In the genomic region with DNA sequence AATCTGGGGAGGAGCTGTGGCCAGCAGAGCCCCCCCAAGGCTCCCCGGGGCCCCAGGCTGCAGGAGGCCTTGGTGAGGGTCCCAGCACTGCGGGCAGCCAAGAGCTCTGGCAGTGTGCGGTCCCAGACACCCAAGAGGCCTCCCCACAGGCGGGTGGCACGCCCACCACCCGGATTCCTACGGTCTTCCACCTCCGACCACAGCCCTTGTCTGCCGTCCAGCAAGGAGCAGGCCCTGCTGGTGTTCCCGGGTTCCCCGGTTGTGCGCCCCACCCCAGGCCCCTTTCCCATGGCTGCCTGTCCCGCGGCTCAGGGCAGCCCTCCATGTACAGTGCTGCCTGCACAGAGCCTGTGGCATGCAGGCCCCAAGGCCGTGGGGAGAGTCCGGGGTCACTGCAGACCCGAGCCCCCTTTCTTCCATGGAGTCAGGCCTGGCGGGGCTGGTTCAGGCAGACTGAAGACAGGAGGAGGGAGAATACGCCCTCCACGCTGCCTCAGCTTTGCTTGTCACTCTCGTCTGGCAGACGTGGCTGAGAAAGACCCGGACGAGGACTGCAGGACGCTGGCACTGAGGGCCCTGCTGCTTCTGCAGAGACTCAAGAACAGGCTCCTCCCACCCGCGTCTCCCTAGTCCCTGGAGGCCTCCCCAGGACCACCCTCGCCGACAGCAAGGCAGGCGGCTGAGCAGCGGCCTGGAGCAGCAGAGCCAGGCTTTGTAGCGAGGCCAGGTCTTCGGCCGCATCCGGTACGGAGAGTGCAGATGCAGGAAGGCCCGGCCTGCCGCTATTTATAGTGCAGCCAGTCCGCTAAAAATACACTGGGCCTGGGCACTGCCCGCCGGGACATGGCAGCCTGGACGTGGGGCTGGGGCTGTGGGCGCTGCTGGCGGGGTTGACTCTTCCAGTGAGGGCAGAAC, we compare ENCODE assay signal across 17 cellular contexts. TPM values are rescaled to one million over a fixed set of nuclear protein-coding genes. Genes with fewer than 3 reads are reported as not detected.
DNase-seq lines count a peak whose midpoint lies in the region; ATAC-seq and TF ChIP-seq lines count a peak whose summit lies in the region.
"Had no signal": no experiment of that assay in that cellular context is flagged by ENCODE, and none has a peak within 500 bp of the region (broad histone marks: within the 10 kb centered on the region; RNA-seq: fewer than 3 reads in every experiment).

No MANE protein-coding gene starts in this region.

- H3K27ac Mint-ChIP-seq in natural killer cell, result no peak overlapping the region
- H3K27ac Mint-ChIP-seq: activated CD8-positive, alpha-beta memory T cell treated with anti-CD3 and anti-CD28 coated beads, Interleukin-2, amount 10 ng/mL, durations not matched to agents 7 days and 5 days; T-helper 1 cell treated with Interleukin-12 subunit alpha and Interleukin-12 subunit beta and Interleukin-4 antibody, amounts not matched to agents 30 μg/mL and 1 μg/mL, for 36 hours had no signal

- H3K36me3 ChIP-seq in uterus, result no peaks in the 10 kb centered on the region

- no peak overlapping the region for H3K4me3 ChIP-seq in uterus

- no peaks in the 10 kb centered on the region for H3K4me1 ChIP-seq in uterus

- intact Hi-C loops in cardiac septum (cut with DNase I), result loop anchor here (2.0 to 5.0 kb wide), 2 partner anchors 23 to 43 kb away; a partner anchor contains a TSS
- intact Hi-C loops in uterus (cut with DNase I; ENCODE audit: low total_unique reads), result no loop called here
- intact Hi-C loops in natural killer cell (cut with micrococcal nuclease), result no loop called here

- peaks cover 0 to 5% of the 10 kb centered on the region in 2 donors for H3K4me1 Mint-ChIP-seq in natural killer cell
- H3K4me1 Mint-ChIP-seq: activated CD8-positive, alpha-beta memory T cell treated with anti-CD3 and anti-CD28 coated beads, Interleukin-2, amount 10 ng/mL, durations not matched to agents 7 days and 5 days had no signal

- no peaks in the 10 kb centered on the region for H3K27me3 Mint-ChIP-seq in natural killer cell (ENCODE audit: low read depth in 2 of 2)
- H3K27me3 Mint-ChIP-seq: activated CD8-positive, alpha-beta memory T cell treated with anti-CD3 and anti-CD28 coated beads, Interleukin-2, amount 10 ng/mL, durations not matched to agents 7 days and 5 days had no signal

- H3K27me3 ChIP-seq in uterus, result no peaks in the 10 kb centered on the region
- H3K27me3 ChIP-seq: neutrophil had no signal

- peaks cover 0 to 7% of the 10 kb centered on the region in 2 donors for H3K9me3 ChIP-seq in uterus
- H3K9me3 ChIP-seq: neutrophil had no signal

- H3K36me3 Mint-ChIP-seq in natural killer cell, result no peaks in the 10 kb centered on the region

- peak overlapping the region; percentile 77 for H3K27ac ChIP-seq in caudate nucleus (ENCODE audit: low read depth, low read length)
- H3K27ac ChIP-seq in uterus, result peak overlapping the region; percentile 5 to 52
- H3K27ac ChIP-seq: neutrophil had no signal

- DNase-seq in caudate nucleus (lab: John Stamatoyannopoulos, UW), result peak in 2 of 61 donors; percentile 16 to 86
- DNase-seq in cardiac septum (ENCODE audit: low spot score), result peak; percentile 90
- peak; percentile 18 for DNase-seq in myocyte (ENCODE audit: low read depth)
- DNase-seq in uterus, result peak; percentile 44
- no peak for DNase-seq in natural killer cell
- DNase-seq: activated CD8-positive, alpha-beta memory T cell treated with anti-CD3 and anti-CD28 coated beads, Interleukin-2, amount 10 ng/mL, durations not matched to agents 7 days and 5 days; effector memory CD4-positive, alpha-beta T cell; mesendoderm; NCI-H2107; NCI-H774; RPMI8226; stimulated activated naive CD4-positive, alpha-beta T cell treated with Interleukin-2 at 50 U/mL for 16 hours had no signal

- H3K9me3 Mint-ChIP-seq in natural killer cell, result no peaks in the 10 kb centered on the region
- H3K9me3 Mint-ChIP-seq: T-helper 1 cell treated with Interleukin-12 subunit alpha and Interleukin-12 subunit beta and Interleukin-4 antibody, amounts not matched to agents 30 μg/mL and 1 μg/mL, for 36 hours had no signal

- H3K4me3 Mint-ChIP-seq in natural killer cell, result no peak overlapping the region
- H3K4me3 Mint-ChIP-seq: activated CD8-positive, alpha-beta memory T cell treated with anti-CD3 and anti-CD28 coated beads, Interleukin-2, amount 10 ng/mL, durations not matched to agents 7 days and 5 days; T-helper 1 cell treated with Interleukin-12 subunit alpha and Interleukin-12 subunit beta and Interleukin-4 antibody, amounts not matched to agents 30 μg/mL and 1 μg/mL, for 36 hours had no signal

- ATAC-seq in GM18873 (IDR thresholded peaks at IDR 0.05; ENCODE audit: low FRiP score, unreplicated experiment) (no peak), natural killer cell (no peak), GM21528 (IDR thresholded peaks at IDR 0.05; ENCODE audit: low FRiP score, unreplicated experiment) (no peak)
- ATAC-seq: activated CD4-positive, CD25-positive, alpha-beta regulatory T cell treated with anti-CD3 and anti-CD28 coated beads, Interleukin-2, amount 50 U/mL, for 24 hours; activated CD8-positive, alpha-beta memory T cell treated with anti-CD3 and anti-CD28 coated beads, Interleukin-2, amount 10 ng/mL, durations not matched to agents 7 days and 5 days had no signal

- no peak for TF ChIP-seq POLR2A in uterus (IDR thresholded peaks at IDR 0.05)

- TF ChIP-seq CTCF in uterus (IDR thresholded peaks at IDR 0.05) (no peak), natural killer cell (IDR thresholded peaks at IDR 0.05) (no peak)

RNA-seq across cellular contexts. Expression of a gene that starts 16.4 kb away (rescaled TPM):
- 17.7 TPM for total RNA-seq in cardiac septum
- 17.5 and 21.3 TPM in 2 replicates for total RNA-seq in myocyte
- polyA plus RNA-seq in myocyte (2012), result 20.3 TPM
- 10 to 100 TPM in 3 of 4 donors, 1 to 10 TPM in 1; 4.9 to 59.1 (median 39.0) TPM for total RNA-seq in uterus
- 10 to 100 TPM; 45.5 to 50.0 (median 46.5) TPM for total RNA-seq in natural killer cell

RNA-seq across cellular contexts. Expression of a gene that starts 20.8 kb away (rescaled TPM):
- total RNA-seq in cardiac septum, result not detected
- total RNA-seq in myocyte, result not detected in 2 replicates
- polyA plus RNA-seq in myocyte (2012), result not detected
- under 1 TPM in 2 of 4 donors, not detected in 2; 0.28 to 0.52 TPM for total RNA-seq in uterus
- total RNA-seq in natural killer cell, result under 1 TPM in 1 of 3 donors, not detected in 2; 0.31 TPM
- total RNA-seq: activated CD8-positive, alpha-beta memory T cell treated with anti-CD3 and anti-CD28 coated beads, Interleukin-2, amount 10 ng/mL, durations not matched to agents 7 days and 5 days had no signal

RNA-seq across cellular contexts. Expression of a gene that starts 23.9 kb away (rescaled TPM):
- total RNA-seq in cardiac septum, result 19.8 TPM
- total RNA-seq in myocyte, result 0.45 TPM in 1 of 2 replicates, not detected in the other
- polyA plus RNA-seq in myocyte (2012), result 0.29 TPM
- 10 to 100 TPM; 24.8 to 45.3 (median 39.3) TPM for total RNA-seq in uterus
- total RNA-seq in natural killer cell, result 10 to 100 TPM in 1 of 3 donors, 1 to 10 TPM in 2; 3.3 to 14.1 (median 7.8) TPM

RNA-seq across cellular contexts. Expression of a gene that starts 34.7 kb away (rescaled TPM):
- total RNA-seq in cardiac septum (39.8 TPM), myocyte (70.0 and 70.7 TPM in 2 replicates), uterus (100 to 1,000 TPM in 1 of 4 donors, 10 to 100 TPM in 3; 21.5 to 145 (median 57.2) TPM), natural killer cell (100 to 1,000 TPM; 117 to 125 (median 118) TPM)
- 89.2 TPM for polyA plus RNA-seq in myocyte (2012)
